26 cellular contexts compared by ENCODE assay signal in the genomic region with DNA sequence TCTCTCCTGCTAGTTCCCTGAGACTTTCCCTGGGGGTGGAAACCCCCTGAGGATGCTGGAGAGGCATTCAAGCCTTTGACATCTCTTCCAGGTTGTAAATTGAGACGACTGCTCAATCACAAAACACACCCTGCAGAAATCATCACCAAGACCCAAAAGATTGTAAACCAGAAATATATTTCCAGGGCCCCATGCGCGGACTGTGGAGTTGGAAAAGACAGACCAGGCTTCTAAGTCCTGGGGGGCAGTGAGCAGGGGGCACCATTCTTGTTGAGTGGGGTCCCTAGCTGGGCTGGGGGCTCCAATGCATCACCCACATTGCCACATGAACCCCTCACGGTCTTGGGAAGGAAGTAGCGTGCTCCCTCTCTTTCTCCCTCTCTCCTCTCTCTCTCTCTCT.
"Had no signal": no experiment of that assay in that cellular context is flagged by ENCODE, and none has a peak within 500 bp of the region (broad histone marks: within the 10 kb centered on the region; RNA-seq: fewer than 3 reads in every experiment).

No MANE protein-coding gene starts in this region.

- H3K4me3 ChIP-seq: breast epithelium, neural progenitor cell, right lobe of liver, skin epidermis had no signal

- H3K9me3 ChIP-seq: right lobe of liver had no signal

- H3K4me3 Mint-ChIP-seq: activated T-cell treated with anti-CD3 and anti-CD28 coated beads, Interleukin-2, amount 50 U/mL, for 24 hours; activated T-helper 17 cell treated with anti-CD3 and anti-CD28 coated beads, Interleukin-2, amount 50 U/mL, for 72 hours; central memory CD8-positive, alpha-beta T cell; dendritic cell treated with granulocyte-macrophage colony-stimulating factor and Interleukin-4, amounts not matched to agents 40 ng/mL and 50 ng/mL, for 4 days; mesothelial cell of epicardium; naive B cell; neural progenitor cell; T-helper 1 cell treated with Interleukin-12 subunit alpha and Interleukin-12 subunit beta and Interleukin-4 antibody, amounts not matched to agents 30 μg/mL and 1 μg/mL, for 36 hours had no signal

- H3K4me1 Mint-ChIP-seq: activated T-helper 17 cell treated with anti-CD3 and anti-CD28 coated beads, Interleukin-2, amount 50 U/mL, for 72 hours; naive B cell had no signal

- H3K27ac ChIP-seq: breast epithelium, neural progenitor cell, right lobe of liver, skin epidermis had no signal

- H3K4me1 ChIP-seq: breast epithelium, right lobe of liver had no signal

- H3K9me3 Mint-ChIP-seq: activated naive CD4-positive, alpha-beta T cell treated with anti-CD3 and anti-CD28 coated beads, Interleukin-2, amount 50 U/mL, for 72 hours; activated T-cell treated with anti-CD3 and anti-CD28 coated beads, Interleukin-2, amount 50 U/mL, for 24 hours; activated T-helper 17 cell treated with anti-CD3 and anti-CD28 coated beads, Interleukin-2, amount 50 U/mL, for 72 hours; central memory CD8-positive, alpha-beta T cell; dendritic cell treated with granulocyte-macrophage colony-stimulating factor and Interleukin-4, amounts not matched to agents 40 ng/mL and 50 ng/mL, for 4 days; neural progenitor cell; T-helper 1 cell treated with Interleukin-12 subunit alpha and Interleukin-12 subunit beta and Interleukin-4 antibody, amounts not matched to agents 30 μg/mL and 1 μg/mL, for 36 hours had no signal

- H3K27me3 Mint-ChIP-seq: activated T-helper 17 cell treated with anti-CD3 and anti-CD28 coated beads, Interleukin-2, amount 50 U/mL, for 72 hours; central memory CD8-positive, alpha-beta T cell had no signal

- DNase-seq: activated CD4-positive, alpha-beta T cell treated with anti-CD3 and anti-CD28 coated beads for 48 hours; activated CD4-positive, alpha-beta T cell treated with anti-CD3 and anti-CD28 coated beads, Interleukin-2, amount 50 U/mL, for 48 hours; activated CD8-positive, alpha-beta memory T cell treated with anti-CD3 and anti-CD28 coated beads, Interleukin-2, amount 50 U/mL, for 4 hours; activated naive CD4-positive, alpha-beta T cell; activated T-cell treated with anti-CD3 and anti-CD28 coated beads, Interleukin-2, amount 50 U/mL, for 24 hours; effector CD8-positive, alpha-beta T cell; left ventricle myocardium superior; naive B cell; occipital lobe; right lobe of liver; stimulated activated CD4-positive, alpha-beta T cell treated with anti-CD3 and anti-CD28 coated beads, Interleukin-12 subunit alpha, Interleukin-12 subunit beta, amount 100 ng/mL, for 4 hours; stimulated activated CD4-positive, alpha-beta T cell treated with anti-CD3 and anti-CD28 coated beads, Interleukin-4, amount 100 ng/mL, for 1 hour; stimulated activated naive CD8-positive, alpha-beta T cell treated with anti-CD3 and anti-CD28 coated beads, Interleukin-15, Interleukin-2, amounts not matched to agents 100 U/mL and 50 U/mL, for 24 hours; SW 1271; T-helper 9 cell; WERI-Rb-1 had no signal

- H3K36me3 Mint-ChIP-seq: mesothelial cell of epicardium, naive B cell, neural progenitor cell had no signal

- H3K27me3 ChIP-seq: neural progenitor cell, right lobe of liver had no signal

- H3K36me3 ChIP-seq: breast epithelium, neural progenitor cell, right lobe of liver had no signal

- ATAC-seq: activated CD4-positive, CD25-positive, alpha-beta regulatory T cell treated with anti-CD3 and anti-CD28 coated beads, Interleukin-2, amount 50 U/mL, for 24 hours; activated naive CD4-positive, alpha-beta T cell treated with anti-CD3 and anti-CD28 coated beads, Interleukin-2, amount 50 U/mL, for 72 hours; activated T-helper 17 cell treated with anti-CD3 and anti-CD28 coated beads, Interleukin-2, amount 50 U/mL, for 72 hours; left ventricle myocardium superior; stimulated activated naive CD8-positive, alpha-beta T cell treated with anti-CD3 and anti-CD28 coated beads, Interleukin-15, Interleukin-2, amounts not matched to agents 100 U/mL and 50 U/mL, for 24 hours had no signal

- H3K27ac Mint-ChIP-seq: activated naive CD4-positive, alpha-beta T cell treated with anti-CD3 and anti-CD28 coated beads, Interleukin-2, amount 50 U/mL, for 72 hours; activated T-cell treated with anti-CD3 and anti-CD28 coated beads, Interleukin-2, amount 50 U/mL, for 24 hours; activated T-helper 17 cell treated with anti-CD3 and anti-CD28 coated beads, Interleukin-2, amount 50 U/mL, for 72 hours; dendritic cell treated with granulocyte-macrophage colony-stimulating factor and Interleukin-4, amounts not matched to agents 40 ng/mL and 50 ng/mL, for 4 days; mesothelial cell of epicardium; naive B cell; neural progenitor cell; T-helper 1 cell treated with Interleukin-12 subunit alpha and Interleukin-12 subunit beta and Interleukin-4 antibody, amounts not matched to agents 30 μg/mL and 1 μg/mL, for 36 hours had no signal
